ENCODE assay signal across 8 cellular contexts in genomic region chr1:156081174-156082110, GRCh38. TPM values are rescaled to one million over a fixed set of nuclear protein-coding genes. Genes with fewer than 3 reads are reported as not detected.
DNase-seq lines count a peak whose midpoint lies in the region; FAIRE-seq and TF ChIP-seq lines count a peak whose summit lies in the region.

No MANE protein-coding gene starts in this region.

- DNase-seq in GM10266 (ENCODE audit: extremely low spot score) (peak; percentile 51), NCI-H748 (lab: John Stamatoyannopoulos, UW; ENCODE audit: unreplicated experiment) (peak; percentile 38), endothelial cell of umbilical vein (ENCODE audit: low read depth, low spot score) (peak; percentile 37), retinal pigment epithelial cell (ENCODE audit: low read depth) (no peak), GM12892 (ENCODE audit: insufficient read length) (no peak), midbrain (lab: John Stamatoyannopoulos, UW) (no peak), NAMALWA (ENCODE audit: low spot score) (no peak)
- no peak for DNase-seq in activated naive CD4-positive, alpha-beta T cell treated with anti-CD3 and anti-CD28 coated beads, Interleukin-2, amount 50 U/mL, for 16 hours

- dilution Hi-C loops in endothelial cell of umbilical vein (cut with MboI; ENCODE audit: extremely low pct_ligation_motif_present, low sequenced_read_pairs) = no loop called here

- no peaks in the 10 kb centered on the region for H3K9me3 ChIP-seq in endothelial cell of umbilical vein (replicated peaks; ENCODE audit: control insufficient read depth, insufficient read depth, low read length)

- BruUV-seq in endothelial cell of umbilical vein (replicated peaks; lab: Mats Ljungman, UMichigan) = TSS peak; percentile 20

- peak overlapping the region; percentile 88 to 97 (median 91) for H3K4me3 ChIP-seq in endothelial cell of umbilical vein (replicated peaks in 1 of 3; ENCODE audit: insufficient read depth in 1 of 3, low read depth in 1 of 3, low read length in 3 of 3)
- H3K4me3 ChIP-seq in retinal pigment epithelial cell (ENCODE audit: low read length) = peak overlapping the region; percentile 88

- CTCF ChIA-PET in endothelial cell of umbilical vein (lab: Charles Lee) = interaction anchor here (0.8 to 2.7 kb wide), 6 partner anchors 15 to 144 kb away, joined by 3 to 11 read pairs (median 5); partner anchors contain the start of gene UBQLN4

- peaks cover 43% of the 10 kb centered on the region for H3K79me2 ChIP-seq in endothelial cell of umbilical vein (ENCODE audit: control insufficient read depth, insufficient read depth, low read length)

- H2AFZ ChIP-seq in endothelial cell of umbilical vein (ENCODE audit: low read depth, low read length) = peak overlapping the region; percentile 26

- POLR2A ChIA-PET in endothelial cell of umbilical vein (lab: Charles Lee) = no interaction called here

- H3K36me3 ChIP-seq in endothelial cell of umbilical vein (ENCODE audit: control insufficient read depth in 2 of 2, extremely low read depth in 1 of 2, insufficient read depth in 2 of 2, low read length in 2 of 2) = peaks cover 8 to 14% of the 10 kb centered on the region in 2 experiments

- H4K20me1 ChIP-seq in endothelial cell of umbilical vein (replicated peaks; ENCODE audit: control insufficient read depth, extremely low read depth, insufficient read depth, low read length) = no peaks in the 10 kb centered on the region

- H3K9ac ChIP-seq in endothelial cell of umbilical vein (replicated peaks; ENCODE audit: extremely low read depth, insufficient read depth, low read length) = peak overlapping the region; percentile 70

- H3K4me2 ChIP-seq in endothelial cell of umbilical vein (ENCODE audit: insufficient read depth, low read length) = peak overlapping the region; percentile 76

- TF ChIP-seq CTCF in GM10266 (IDR thresholded peaks at IDR 0.05; ENCODE audit: control insufficient read depth, insufficient read depth, low read depth, missing control alignments) (no peak), endothelial cell of umbilical vein (IDR thresholded peaks at IDR 0.05; ENCODE audit: extremely low read depth in 1 of 2, insufficient read depth in 1 of 2, low read depth in 1 of 2, low read length in 2 of 2) (no peak), retinal pigment epithelial cell (conservative IDR thresholded peaks at IDR 0.05; ENCODE audit: low read depth, low read length) (no peak)

- intact Hi-C loops in endothelial cell of umbilical vein (cut with micrococcal nuclease) = loop anchor here (1.0 to 10.0 kb wide), 2 partner anchors 27 to 253 kb away; partner anchors contain the start of genes CCT3, LAMTOR2 and TSACC

- peak; percentile 70 for FAIRE-seq in endothelial cell of umbilical vein (lab: Jason Lieb, UNC)
- no peak for FAIRE-seq in GM12892 (lab: Jason Lieb, UNC)

- peak overlapping the region; percentile 52 for H3K27ac ChIP-seq in endothelial cell of umbilical vein (ENCODE audit: insufficient read depth, low read depth, low read length)

- TF ChIP-seq POLR2A in endothelial cell of umbilical vein (IDR thresholded peaks at IDR 0.05; ENCODE audit: low read depth, low read length) (no peak), GM12892 (IDR thresholded peaks at IDR 0.05; ENCODE audit: low read depth, low read length) (no peak)

- H3K4me1 ChIP-seq in endothelial cell of umbilical vein (ENCODE audit: control insufficient read depth, extremely low read depth, insufficient read depth, low read length) = peaks cover 24% of the 10 kb centered on the region

- no peaks in the 10 kb centered on the region for H3K27me3 ChIP-seq in endothelial cell of umbilical vein (ENCODE audit: control insufficient read depth in 2 of 2, insufficient read depth in 2 of 2, low read length in 2 of 2)

- no peaks in the 10 kb centered on the region for H3K9me1 ChIP-seq in endothelial cell of umbilical vein (replicated peaks; ENCODE audit: control insufficient read depth, extremely low read depth, insufficient read depth, low read length)

TF ChIP-seq in endothelial cell of umbilical vein, 7 proteins besides CTCF, POLR2A, EP300 and RAD21:
- TF ChIP-seq JUN (IDR thresholded peaks at IDR 0.05; ENCODE audit: borderline replicate concordance, insufficient read depth, insufficient read length, low read depth) = no peak
- no peak for TF ChIP-seq GATA2 (IDR thresholded peaks at IDR 0.05; ENCODE audit: insufficient read depth, insufficient read length, low read depth, low read length)
- TF ChIP-seq MAX (IDR thresholded peaks at IDR 0.05; ENCODE audit: insufficient read depth, insufficient read length) = peak; percentile 84
- TF ChIP-seq POLR2AphosphoS5 (IDR thresholded peaks at IDR 0.05; ENCODE audit: insufficient read depth, low read depth, low read length) = no peak
- no peak for TF ChIP-seq FOS (IDR thresholded peaks at IDR 0.05; ENCODE audit: borderline replicate concordance, insufficient read depth, low read length)
- TF ChIP-seq MYC (IDR thresholded peaks at IDR 0.05; ENCODE audit: low read depth, low read length) = peak; percentile 90
- TF ChIP-seq EZH2 (IDR thresholded peaks at IDR 0.05; ENCODE audit: borderline replicate concordance, low read depth, low read length, severe bottlenecking) = no peak

RNA-seq across cellular contexts. Expression of gene MEX3A, which starts 0.8 kb away (rescaled TPM):
- total RNA-seq in endothelial cell of umbilical vein = 23.6 and 26.6 TPM in 2 replicates
- 20.2 and 22.0 TPM in 2 replicates for polyA plus RNA-seq in endothelial cell of umbilical vein
- 14.0 and 16.6 TPM in 2 replicates for polyA plus RNA-seq in endothelial cell of umbilical vein (2011; cell fraction: cytosol; rRNA removed)
- polyA plus RNA-seq in endothelial cell of umbilical vein (2011; cell fraction: nucleus; rRNA removed) = 17.9 and 22.9 TPM in 2 replicates
- 14.7 and 16.6 TPM in 2 replicates for polyA plus RNA-seq in endothelial cell of umbilical vein (2012)
- polyA minus RNA-seq in endothelial cell of umbilical vein = 26.8 and 30.9 TPM in 2 replicates
- polyA minus RNA-seq in endothelial cell of umbilical vein (2011; cell fraction: cytosol; rRNA and poly(A)+ RNA removed) = 3.7 TPM
- 10.9 and 12.6 TPM in 2 replicates for polyA minus RNA-seq in endothelial cell of umbilical vein (2011; cell fraction: nucleus; rRNA and poly(A)+ RNA removed)
- 2.3 TPM for polyA plus RNA-seq in GM12892 (2012; ENCODE audit: missing spikeins)

RNA-seq across cellular contexts. Expression of gene RAB25, which starts 20.5 kb away (rescaled TPM):
- total RNA-seq in endothelial cell of umbilical vein = not detected in 2 replicates
- polyA plus RNA-seq in endothelial cell of umbilical vein = not detected in 2 replicates
- not detected in 2 replicates for polyA plus RNA-seq in endothelial cell of umbilical vein (2011; cell fraction: cytosol; rRNA removed)
- polyA plus RNA-seq in endothelial cell of umbilical vein (2011; cell fraction: nucleus; rRNA removed) = not detected in 2 replicates
- polyA plus RNA-seq in endothelial cell of umbilical vein (2012) = not detected in 2 replicates
- 0.53 TPM in 1 of 2 replicates, not detected in the other for polyA minus RNA-seq in endothelial cell of umbilical vein
- not detected for polyA minus RNA-seq in endothelial cell of umbilical vein (2011; cell fraction: cytosol; rRNA and poly(A)+ RNA removed)
- not detected in 2 replicates for polyA minus RNA-seq in endothelial cell of umbilical vein (2011; cell fraction: nucleus; rRNA and poly(A)+ RNA removed)
- not detected for polyA plus RNA-seq in GM12892 (2012; ENCODE audit: missing spikeins)

RNA-seq across cellular contexts. Expression of gene LAMTOR2, which starts 26.9 kb away (rescaled TPM):
- total RNA-seq in endothelial cell of umbilical vein = 77.7 and 80.3 TPM in 2 replicates
- 136 and 145 TPM in 2 replicates for polyA plus RNA-seq in endothelial cell of umbilical vein
- 127 and 134 TPM in 2 replicates for polyA plus RNA-seq in endothelial cell of umbilical vein (2011; cell fraction: cytosol; rRNA removed)
- polyA plus RNA-seq in endothelial cell of umbilical vein (2011; cell fraction: nucleus; rRNA removed) = 26.3 and 33.6 TPM in 2 replicates
- polyA plus RNA-seq in endothelial cell of umbilical vein (2012) = 80.8 and 89.4 TPM in 2 replicates
- 34.9 and 36.8 TPM in 2 replicates for polyA minus RNA-seq in endothelial cell of umbilical vein
- polyA minus RNA-seq in endothelial cell of umbilical vein (2011; cell fraction: cytosol; rRNA and poly(A)+ RNA removed) = 31.1 TPM
- 5.2 and 7.0 TPM in 2 replicates for polyA minus RNA-seq in endothelial cell of umbilical vein (2011; cell fraction: nucleus; rRNA and poly(A)+ RNA removed)
- 69.0 TPM for polyA plus RNA-seq in GM12892 (2012; ENCODE audit: missing spikeins)

RNA-seq across cellular contexts. Expression of gene UBQLN4, which starts 27.8 kb away (rescaled TPM):
- total RNA-seq in endothelial cell of umbilical vein = 48.1 and 50.8 TPM in 2 replicates
- polyA plus RNA-seq in endothelial cell of umbilical vein = 50.5 and 53.6 TPM in 2 replicates
- 35.4 and 37.2 TPM in 2 replicates for polyA plus RNA-seq in endothelial cell of umbilical vein (2011; cell fraction: cytosol; rRNA removed)
- polyA plus RNA-seq in endothelial cell of umbilical vein (2011; cell fraction: nucleus; rRNA removed) = 69.3 and 71.6 TPM in 2 replicates
- polyA plus RNA-seq in endothelial cell of umbilical vein (2012) = 33.9 and 41.1 TPM in 2 replicates
- 56.5 and 63.4 TPM in 2 replicates for polyA minus RNA-seq in endothelial cell of umbilical vein
- 33.5 TPM for polyA minus RNA-seq in endothelial cell of umbilical vein (2011; cell fraction: cytosol; rRNA and poly(A)+ RNA removed)
- polyA minus RNA-seq in endothelial cell of umbilical vein (2011; cell fraction: nucleus; rRNA and poly(A)+ RNA removed) = 22.3 and 29.8 TPM in 2 replicates
- polyA plus RNA-seq in GM12892 (2012; ENCODE audit: missing spikeins) = 17.7 TPM

RNA-seq across cellular contexts. Expression of gene LMNA, which starts 33.1 kb away (rescaled TPM):
- total RNA-seq in endothelial cell of umbilical vein = 715 and 742 TPM in 2 replicates
- 371 and 461 TPM in 2 replicates for polyA plus RNA-seq in endothelial cell of umbilical vein
- polyA plus RNA-seq in endothelial cell of umbilical vein (2011; cell fraction: cytosol; rRNA removed) = 321 and 340 TPM in 2 replicates
- polyA plus RNA-seq in endothelial cell of umbilical vein (2011; cell fraction: nucleus; rRNA removed) = 623 and 650 TPM in 2 replicates
- 280 and 286 TPM in 2 replicates for polyA plus RNA-seq in endothelial cell of umbilical vein (2012)
- polyA minus RNA-seq in endothelial cell of umbilical vein = 205 and 294 TPM in 2 replicates
- 389 TPM for polyA minus RNA-seq in endothelial cell of umbilical vein (2011; cell fraction: cytosol; rRNA and poly(A)+ RNA removed)
- polyA minus RNA-seq in endothelial cell of umbilical vein (2011; cell fraction: nucleus; rRNA and poly(A)+ RNA removed) = 132 and 240 TPM in 2 replicates
- polyA plus RNA-seq in GM12892 (2012; ENCODE audit: missing spikeins) = 109 TPM

Comparison
In these comparisons a context has a peak if more than half of its experiments do, and no peak if none do; other contexts are left out.
1. DNase-seq: peak in GM10266 (single experiment), NCI-H748 (single experiment) and endothelial cell of umbilical vein (single experiment); none in retinal pigment epithelial cell (single experiment), GM12892 (single experiment), midbrain (single experiment), NAMALWA (single experiment) and activated naive CD4-positive, alpha-beta T cell treated with anti-CD3 and anti-CD28 coated beads, Interleukin-2, amount 50 U/mL, for 16 hours (single experiment).